Comparison of ENCODE assay signal across 9 cellular contexts in genomic region chr1:31904339-31905092, GRCh38. TPM values are rescaled to one million over a fixed set of nuclear protein-coding genes. Genes with fewer than 3 reads are reported as not detected.
DNase-seq lines count a peak whose midpoint lies in the region; ATAC-seq and TF ChIP-seq lines count a peak whose summit lies in the region.
"Had no signal": no experiment of that assay in that cellular context is flagged by ENCODE, and none has a peak within 500 bp of the region (broad histone marks: within the 10 kb centered on the region; RNA-seq: fewer than 3 reads in every experiment).

No MANE protein-coding gene starts in this region.

- H3K4me3 ChIP-seq in choroid plexus epithelial cell (ENCODE audit: low read depth, low read length) (no peak overlapping the region), H7 (ENCODE audit: insufficient read depth, low read depth, low read length) (no peak overlapping the region)

- H3K27ac Mint-ChIP-seq in natural killer cell treated with Interleukin-12 subunit alpha and Interleukin-12 subunit beta and Interleukin-15 and Interleukin-18, amount 100 ng/mL, for 72 hours: peak overlapping the region; percentile 23 to 74

- ATAC-seq in GM18505 (IDR thresholded peaks at IDR 0.05; ENCODE audit: unreplicated experiment): no peak
- ATAC-seq in natural killer cell treated with Interleukin-12 subunit alpha and Interleukin-12 subunit beta and Interleukin-15 and Interleukin-18, amount 100 ng/mL, for 72 hours: peak; percentile 49 to 64
- ATAC-seq in GM21381 (IDR thresholded peaks at IDR 0.05; ENCODE audit: unreplicated experiment): no peak

- DNase-seq in NOMO-1 (lab: John Stamatoyannopoulos, UW; ENCODE audit: unreplicated experiment in 2 of 2): peak; percentile 44 to 72
- peak; percentile 66 for DNase-seq in choroid plexus epithelial cell (ENCODE audit: low read depth)
- no peak for DNase-seq in natural killer cell treated with Interleukin-12 subunit alpha and Interleukin-12 subunit beta and Interleukin-15 and Interleukin-18, amount 100 ng/mL, for 72 hours (ENCODE audit: low spot score)
- no peak for DNase-seq in central memory CD4-positive, alpha-beta T cell
- no peak for DNase-seq in H7
- DNase-seq in NCI-H1694 (lab: John Stamatoyannopoulos, UW): no peak
- DNase-seq: stimulated activated CD4-positive, alpha-beta T cell treated with anti-CD3 and anti-CD28 coated beads, Interleukin-2, amount 100 ng/mL, for 48 hours had no signal

- H3K36me3 Mint-ChIP-seq in natural killer cell treated with Interleukin-12 subunit alpha and Interleukin-12 subunit beta and Interleukin-15 and Interleukin-18, amount 100 ng/mL, for 72 hours: peaks cover 41% of the 10 kb centered on the region

- TF ChIP-seq CTCF in choroid plexus epithelial cell (conservative IDR thresholded peaks at IDR 0.05; ENCODE audit: low read depth, low read length): no peak

- H3K9me3 Mint-ChIP-seq in natural killer cell treated with Interleukin-12 subunit alpha and Interleukin-12 subunit beta and Interleukin-15 and Interleukin-18, amount 100 ng/mL, for 72 hours: peaks cover 2% of the 10 kb centered on the region

- no peaks in the 10 kb centered on the region for H3K27me3 Mint-ChIP-seq in natural killer cell treated with Interleukin-12 subunit alpha and Interleukin-12 subunit beta and Interleukin-15 and Interleukin-18, amount 100 ng/mL, for 72 hours

- H3K4me3 Mint-ChIP-seq in natural killer cell treated with Interleukin-12 subunit alpha and Interleukin-12 subunit beta and Interleukin-15 and Interleukin-18, amount 100 ng/mL, for 72 hours: no peak overlapping the region

- H3K4me1 Mint-ChIP-seq in natural killer cell treated with Interleukin-12 subunit alpha and Interleukin-12 subunit beta and Interleukin-15 and Interleukin-18, amount 100 ng/mL, for 72 hours (ENCODE audit: low read depth in 2 of 2): peaks cover 43 to 45% of the 10 kb centered on the region in 2 donors

- peaks cover 1% of the 10 kb centered on the region; the same call in 1 of the 2 replicates for H3K36me3 ChIP-seq in H7 (replicated peaks; ENCODE audit: control insufficient read depth, insufficient read depth, low read length)

- H3K27me3 ChIP-seq in H7 (ENCODE audit: control insufficient read depth, insufficient read depth, low read length): no peaks in the 10 kb centered on the region; the same call in 1 of the 2 replicates

- TF ChIP-seq POLR2A in GM18505 (IDR thresholded peaks at IDR 0.05; ENCODE audit: borderline replicate concordance, extremely low read depth, insufficient read depth, insufficient read length): peak; percentile 28

RNA-seq across cellular contexts. Expression of gene PTP4A2, which starts 33.7 kb away (rescaled TPM):
- 100 to 1,000 TPM; 409 to 770 TPM for total RNA-seq in natural killer cell treated with Interleukin-12 subunit alpha and Interleukin-12 subunit beta and Interleukin-15 and Interleukin-18, amount 100 ng/mL, for 72 hours
- 307 and 444 TPM in 2 replicates for total RNA-seq in H7 (2014; rRNA removed; shearing (Covaris generic))

Comparison
In these comparisons a context has a peak if more than half of its experiments do, and no peak if none do; other contexts are left out.
1. ATAC-seq: peak in natural killer cell treated with Interleukin-12 subunit alpha and Interleukin-12 subunit beta and Interleukin-15 and Interleukin-18, amount 100 ng/mL, for 72 hours (2 of 2); none in GM18505 (single experiment) and GM21381 (single experiment).
2. DNase-seq: peak in NOMO-1 (2 of 2) and choroid plexus epithelial cell (single experiment); none in natural killer cell treated with Interleukin-12 subunit alpha and Interleukin-12 subunit beta and Interleukin-15 and Interleukin-18, amount 100 ng/mL, for 72 hours (single experiment), central memory CD4-positive, alpha-beta T cell (single experiment), H7 (single experiment) and NCI-H1694 (single experiment).